1 cellular context compared by ENCODE assay signal in the genomic region with DNA sequence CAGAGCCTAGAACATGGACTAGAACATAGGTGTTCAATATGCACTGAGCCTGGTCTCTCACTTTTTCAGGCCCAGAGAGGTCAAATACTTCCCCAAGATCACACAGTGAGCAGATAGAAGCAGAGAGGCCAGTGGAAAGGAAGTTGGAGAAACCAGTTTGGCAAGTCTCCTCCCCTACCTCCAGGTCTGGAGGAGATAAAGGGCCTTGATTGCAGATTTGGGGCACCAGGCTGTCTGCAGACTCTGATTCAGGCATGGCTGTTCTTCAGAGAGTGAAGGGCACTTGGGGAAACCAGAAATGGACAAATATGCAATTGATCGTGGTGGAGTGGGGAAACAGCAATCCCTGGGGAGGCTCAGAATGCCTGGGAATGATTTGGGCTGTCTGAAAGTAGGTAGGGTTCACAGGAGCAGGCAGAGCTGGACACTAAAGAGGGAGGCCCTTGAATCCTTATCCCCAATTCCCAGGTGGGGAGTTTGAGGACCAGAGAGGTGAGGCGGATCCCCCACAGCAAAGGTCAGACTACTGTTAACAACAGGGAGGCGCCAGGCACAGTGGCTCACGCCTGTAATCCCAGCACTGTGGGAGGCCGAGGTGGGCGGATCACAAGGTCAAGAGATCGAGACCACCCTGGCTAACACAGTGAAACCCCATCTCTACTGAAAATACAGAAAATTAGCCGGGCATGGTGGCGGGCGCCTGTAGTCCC.
TF ChIP-seq lines count a peak whose summit lies in the region.

No MANE protein-coding gene starts in this region.

TF ChIP-seq in H1, 55 proteins besides CTCF, POLR2A, EP300 and RAD21:
- TF ChIP-seq SP1 (IDR thresholded peaks at IDR 0.05; ENCODE audit: low read depth, low read length) (peak; percentile 23; the same call in 1 of the 2 replicates), EZH2 (IDR thresholded peaks at IDR 0.05; ENCODE audit: low read depth, low read length, severe bottlenecking) (no peak)
TF ChIP-seq in H1: peak in this region for 1.
